ENCODE assay signal across 8 cellular contexts in the genomic region with DNA sequence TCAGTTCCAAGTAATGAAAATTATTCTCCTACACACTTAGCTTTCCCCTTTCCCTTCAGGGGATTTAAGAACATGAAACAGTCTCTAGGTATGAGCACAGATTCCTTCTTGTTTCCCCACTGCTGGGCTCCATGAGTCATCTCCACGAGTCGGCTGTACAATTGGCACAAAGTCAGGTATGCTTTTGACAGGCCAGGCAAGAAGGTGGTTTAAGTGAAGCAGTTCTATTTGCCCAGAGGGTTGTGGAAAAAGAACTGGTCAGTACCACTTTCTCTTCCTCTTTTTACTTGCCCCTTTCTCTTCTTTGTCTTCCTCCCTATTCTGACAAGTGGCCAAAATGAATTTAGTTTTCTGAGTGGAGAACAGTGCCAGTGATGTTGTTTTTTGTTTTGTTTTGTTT. TPM values are rescaled to one million over a fixed set of nuclear protein-coding genes. Genes with fewer than 3 reads are reported as not detected.
A peak's percentile ranks its signal among the peaks of the same experiment; 100 is the strongest.
DNase-seq lines count a peak whose midpoint lies in the region; ATAC-seq and TF ChIP-seq lines count a peak whose summit lies in the region.

No MANE protein-coding gene starts in this region.

- DNase-seq in EL (peak; percentile 100), HS-5 (ENCODE audit: low read depth) (peak; percentile 93), ascending aorta (ENCODE audit: low spot score in 2 of 2) (peak; percentile 66 to 91), left lobe of liver (ENCODE audit: low spot score) (no peak), NCI-H146 treated with DMSO at 0.1 percent for 48 hours (lab: John Stamatoyannopoulos, UW; ENCODE audit: unreplicated experiment) (no peak)
- DNase-seq in stimulated activated naive CD4-positive, alpha-beta T cell (lab: John Stamatoyannopoulos, UW), result no peak
- DNase-seq in activated CD4-positive, alpha-beta T cell treated with anti-CD3 and anti-CD28 coated beads for 1 hour, result no peak

- H3K27ac ChIP-seq in ascending aorta, result peak overlapping the region; percentile 25 to 67

- H3K4me3 ChIP-seq in ascending aorta, result no peak overlapping the region

- H3K4me1 ChIP-seq in ascending aorta, result peaks cover 3 to 4% of the 10 kb centered on the region in 2 donors

- no peaks in the 10 kb centered on the region for H3K9me3 ChIP-seq in ascending aorta

- intact Hi-C loops in ascending aorta (cut with DNase I), result loop anchor here (2.0 kb wide), 1 partner anchor 16 kb away; the partner anchor contains the start of gene DYNC1H1

- ATAC-seq in GM21447 (IDR thresholded peaks at IDR 0.05; ENCODE audit: unreplicated experiment), result peak; percentile 89
- peak; percentile 34 for ATAC-seq in left lobe of liver

- peaks cover 57 to 82% of the 10 kb centered on the region in 2 donors for H3K36me3 ChIP-seq in ascending aorta

- TF ChIP-seq CTCF in ascending aorta (IDR thresholded peaks at IDR 0.05), result no peak

- H3K27me3 ChIP-seq in ascending aorta, result no peaks in the 10 kb centered on the region

RNA-seq across cellular contexts. Expression of gene DYNC1H1, which starts 16.3 kb away (rescaled TPM):
- total RNA-seq in ascending aorta (577 TPM), left lobe of liver (118 TPM)

Comparison
In these comparisons a context has a peak if more than half of its experiments do, and no peak if none do; other contexts are left out.
1. DNase-seq: peak in EL (single experiment), HS-5 (single experiment) and ascending aorta (2 of 2); none in left lobe of liver (single experiment), NCI-H146 treated with DMSO at 0.1 percent for 48 hours (single experiment), stimulated activated naive CD4-positive, alpha-beta T cell (0 of 6) and activated CD4-positive, alpha-beta T cell treated with anti-CD3 and anti-CD28 coated beads for 1 hour (single experiment).